8 cellular contexts compared by ENCODE assay signal in the genomic region with DNA sequence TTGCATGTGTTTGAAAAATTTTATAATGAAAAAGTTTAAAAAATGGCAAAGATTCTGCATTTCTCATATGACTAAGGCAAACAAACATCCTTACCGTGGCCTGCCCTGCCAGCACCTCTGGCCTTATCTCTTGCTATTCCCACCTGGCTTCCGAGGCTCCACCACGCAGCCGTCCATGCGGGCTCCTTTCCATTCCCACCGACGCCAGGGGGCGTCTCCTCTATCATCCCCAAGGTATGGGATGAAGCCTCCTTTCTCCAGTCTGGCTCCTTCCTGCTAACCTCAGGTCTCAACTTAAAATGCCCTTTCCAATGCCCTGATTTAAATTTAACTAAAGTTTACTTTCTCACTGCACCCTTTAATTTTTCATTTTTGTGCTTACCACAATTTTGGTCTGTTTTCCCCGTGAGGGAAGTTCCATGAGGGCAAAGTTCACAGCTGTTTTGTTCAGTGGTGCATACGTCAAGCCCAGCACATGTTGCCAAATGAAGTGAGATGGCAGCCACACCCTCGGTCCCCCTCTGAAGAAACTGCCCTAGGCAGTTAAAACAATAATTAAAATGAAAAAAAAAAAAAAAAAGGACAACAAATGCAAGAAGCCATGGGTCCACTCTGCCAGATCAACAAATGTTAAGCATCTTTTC. TPM values are rescaled to one million over a fixed set of nuclear protein-coding genes. Genes with fewer than 3 reads are reported as not detected.
A peak's percentile ranks its signal among the peaks of the same experiment; 100 is the strongest.
DNase-seq lines count a peak whose midpoint lies in the region; ATAC-seq and TF ChIP-seq lines count a peak whose summit lies in the region.

No MANE protein-coding gene starts in this region.

- no peaks in the 10 kb centered on the region for H3K4me1 ChIP-seq in Caco-2

- peaks cover 40% of the 10 kb centered on the region for H3K9me3 Mint-ChIP-seq in Caco-2 (ENCODE audit: unreplicated experiment)
- peaks cover 19% of the 10 kb centered on the region for H3K9me3 Mint-ChIP-seq in T-helper 2 cell treated with Interferon-gamma antibody and Interleukin-4, amounts not matched to agents 5 μg/mL and 100 μg/mL, for 36 hours

- intact Hi-C loops in Caco-2 (cut with micrococcal nuclease; ENCODE audit: unreplicated experiment), result loop anchor here (1.0 kb wide), 1 partner anchor 519 kb away; no protein-coding TSS in a partner anchor

- POLR2A ChIA-PET in Caco-2 (lab: Charles Lee), result no interaction called here

- H3K36me3 Mint-ChIP-seq in Caco-2 (ENCODE audit: insufficient read depth, unreplicated experiment), result no peaks in the 10 kb centered on the region
- no peaks in the 10 kb centered on the region for H3K36me3 Mint-ChIP-seq in T-helper 2 cell treated with Interferon-gamma antibody and Interleukin-4, amounts not matched to agents 5 μg/mL and 100 μg/mL, for 36 hours (ENCODE audit: low read depth)

- H3K4me1 Mint-ChIP-seq in Caco-2 (ENCODE audit: low read depth, unreplicated experiment), result no peaks in the 10 kb centered on the region
- no peaks in the 10 kb centered on the region for H3K4me1 Mint-ChIP-seq in T-helper 2 cell treated with Interferon-gamma antibody and Interleukin-4, amounts not matched to agents 5 μg/mL and 100 μg/mL, for 36 hours (ENCODE audit: low read depth)

- TF ChIP-seq CTCF in Caco-2 (IDR thresholded peaks at IDR 0.05; ENCODE audit: insufficient read depth in 1 of 2, low read depth in 1 of 2, low read length in 1 of 2, severe bottlenecking in 1 of 2, unreplicated experiment in 1 of 2) (peak; percentile 67 to 68), foreskin fibroblast (IDR thresholded peaks at IDR 0.05; ENCODE audit: low read depth, low read length) (peak; percentile 24), retinal pigment epithelial cell (conservative IDR thresholded peaks at IDR 0.05; ENCODE audit: low read depth, low read length) (peak; percentile 57)

- DNase-seq in Caco-2 (peak; percentile 68 to 76), SHP77 (lab: John Stamatoyannopoulos, UW) (peak; percentile 77 to 87), foreskin fibroblast (no peak), retinal pigment epithelial cell (ENCODE audit: low read depth) (no peak)
- DNase-seq in T-helper 2 cell treated with Interferon-gamma antibody and Interleukin-4, amounts not matched to agents 5 μg/mL and 100 μg/mL, for 36 hours (ENCODE audit: low spot score), result no peak

- no TSS peak for BruUV-seq in Caco-2 (replicated peaks; lab: Mats Ljungman, UMichigan)

- H3K9me3 ChIP-seq in Caco-2, result peaks cover 12% of the 10 kb centered on the region; the same call in 1 of the 2 replicates

- no peak overlapping the region for H3K4me3 Mint-ChIP-seq in Caco-2 (ENCODE audit: unreplicated experiment)
- no peak overlapping the region for H3K4me3 Mint-ChIP-seq in T-helper 2 cell treated with Interferon-gamma antibody and Interleukin-4, amounts not matched to agents 5 μg/mL and 100 μg/mL, for 36 hours

- H3K27ac Mint-ChIP-seq in Caco-2 (ENCODE audit: unreplicated experiment), result no peak overlapping the region
- H3K27ac Mint-ChIP-seq in T-helper 2 cell treated with Interferon-gamma antibody and Interleukin-4, amounts not matched to agents 5 μg/mL and 100 μg/mL, for 36 hours, result no peak overlapping the region

- H3K4me3 ChIP-seq in Caco-2 (ENCODE audit: low read depth, low read length), result no peak overlapping the region
- H3K4me3 ChIP-seq in foreskin fibroblast (ENCODE audit: low read depth in 1 of 2, low read length in 2 of 2), result no peak overlapping the region
- H3K4me3 ChIP-seq in retinal pigment epithelial cell (ENCODE audit: low read length), result no peak overlapping the region

- H3K27me3 Mint-ChIP-seq in Caco-2 (ENCODE audit: insufficient read depth, unreplicated experiment), result peaks cover 11% of the 10 kb centered on the region
- peaks cover 23% of the 10 kb centered on the region for H3K27me3 Mint-ChIP-seq in T-helper 2 cell treated with Interferon-gamma antibody and Interleukin-4, amounts not matched to agents 5 μg/mL and 100 μg/mL, for 36 hours (ENCODE audit: low read depth)

- H3K36me3 ChIP-seq in Caco-2 (ENCODE audit: control insufficient read depth, insufficient read depth, low read length), result no peaks in the 10 kb centered on the region

- ATAC-seq in GM19397 (IDR thresholded peaks at IDR 0.05; ENCODE audit: unreplicated experiment) (no peak), HG03378 (IDR thresholded peaks at IDR 0.05; ENCODE audit: unreplicated experiment) (no peak)

- TF ChIP-seq RAD21 in Ishikawa (IDR thresholded peaks at IDR 0.05; ENCODE audit: low read depth), result peak; percentile 37; the same call in 1 of the 2 replicates

- TF ChIP-seq EP300 in Ishikawa (IDR thresholded peaks at IDR 0.05; ENCODE audit: borderline replicate concordance), result no peak

- no peaks in the 10 kb centered on the region for H3K27me3 ChIP-seq in Caco-2 (replicated peaks; ENCODE audit: control insufficient read depth, insufficient read depth, low read length)

- CTCF ChIA-PET in Caco-2 (lab: Charles Lee), result interaction anchor here (0.7 kb wide), 3 partner anchors 11 to 107 kb away, joined by 4 to 6 read pairs (median 5); no protein-coding TSS in a partner anchor

TF ChIP-seq in Ishikawa, 13 proteins besides CTCF, POLR2A, EP300 and RAD21:
- TF ChIP-seq TCF12 (IDR thresholded peaks at IDR 0.05; ENCODE audit: low read depth), result no peak
- TF ChIP-seq ZBTB7A (IDR thresholded peaks at IDR 0.05; ENCODE audit: low read depth), result no peak
- no peak for TF ChIP-seq CEBPB (IDR thresholded peaks at IDR 0.05)
- no peak for TF ChIP-seq TEAD4 (IDR thresholded peaks at IDR 0.05)
- TF ChIP-seq EGR1 (IDR thresholded peaks at IDR 0.05), result no peak
- TF ChIP-seq YY1 (IDR thresholded peaks at IDR 0.05; ENCODE audit: low read depth), result no peak

RNA-seq across cellular contexts. Expression of a gene that starts 13.3 kb away (rescaled TPM):
- total RNA-seq in Caco-2 (2022), result 0.09 and 0.14 TPM in 2 replicates

Comparison
In these comparisons a context has a peak if more than half of its experiments do, and no peak if none do; other contexts are left out.
1. DNase-seq: peak in Caco-2 (2 of 2) and SHP77 (2 of 2); none in foreskin fibroblast (0 of 2), retinal pigment epithelial cell (single experiment) and T-helper 2 cell treated with Interferon-gamma antibody and Interleukin-4, amounts not matched to agents 5 μg/mL and 100 μg/mL, for 36 hours (single experiment).
2. Peak in every context shown above with its lines, with median percentiles within 50 percentile points of each other: CTCF ChIP-seq.